ENCODE assay signal across 31 cellular contexts in the genomic region with DNA sequence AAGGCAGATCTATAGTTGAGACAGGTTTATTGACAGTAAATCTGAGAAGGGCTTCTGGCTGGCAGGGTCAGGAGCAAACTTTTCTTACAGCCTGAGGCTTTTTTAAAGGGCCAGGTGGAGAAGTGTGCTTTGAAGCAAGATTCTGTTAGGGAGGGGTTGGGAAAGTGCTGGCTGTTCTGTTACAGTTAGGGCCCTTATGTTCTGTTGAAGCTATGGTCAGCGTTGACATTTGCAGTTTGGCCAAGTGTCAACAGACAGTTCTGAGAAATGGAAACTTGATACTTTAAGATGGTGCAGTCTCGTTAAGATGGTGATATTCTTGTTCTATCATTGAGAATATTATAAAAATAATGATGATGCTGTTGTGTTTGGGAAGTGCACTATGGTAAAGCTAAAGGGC.
"Had no signal": no experiment of that assay in that cellular context is flagged by ENCODE, and none has a peak within 500 bp of the region (broad histone marks: within the 10 kb centered on the region; RNA-seq: fewer than 3 reads in every experiment).

No MANE protein-coding gene starts in this region.

- H3K4me1 ChIP-seq: adrenal gland, ascending aorta, breast epithelium, foreskin keratinocyte, heart left ventricle had no signal

- DNase-seq: activated CD4-positive, alpha-beta memory T cell treated with anti-CD3 and anti-CD28 coated beads for 36 hours; activated CD4-positive, alpha-beta T cell treated with anti-CD3 and anti-CD28 coated beads for 36 hours; activated CD4-positive, CD25-positive, alpha-beta regulatory T cell; activated CD4-positive, CD25-positive, alpha-beta regulatory T cell treated with anti-CD3 and anti-CD28 coated beads, Interleukin-2, amount 50 U/mL, for 72 hours; activated CD8-positive, alpha-beta memory T cell treated with anti-CD3 and anti-CD28 coated beads, Interleukin-2, amount 10 ng/mL, durations not matched to agents 7 days and 5 days; activated CD8-positive, alpha-beta memory T cell treated with anti-CD3 and anti-CD28 coated beads, Interleukin-2, amount 50 U/mL, for 4 hours; activated CD8-positive, alpha-beta T cell treated with anti-CD3 and anti-CD28 coated beads, Interleukin-2, amount 10 ng/mL, durations not matched to agents 7 days and 5 days; activated effector memory CD4-positive, alpha-beta T cell treated with anti-CD3 and anti-CD28 coated beads, Interleukin-2, amount 50 U/mL, for 16 hours; activated naive CD4-positive, alpha-beta T cell treated with anti-CD3 and anti-CD28 coated beads for 36 hours; activated naive CD8-positive, alpha-beta T cell treated with anti-CD3 and anti-CD28 coated beads for 36 hours; activated naive CD8-positive, alpha-beta T cell treated with anti-CD3 and anti-CD28 coated beads, Interleukin-2, amount 50 U/mL, for 24 hours; activated T-cell treated with anti-CD3 and anti-CD28 coated beads, Interleukin-2, amount 50 U/mL, for 1 hour; activated T-cell treated with anti-CD3 and anti-CD28 coated beads, Interleukin-2, amount 50 U/mL, for 48 hours; adrenal gland; central memory CD4-positive, alpha-beta T cell; cerebellar nuclear complex; dorsolateral prefrontal cortex; effector memory CD4-positive, alpha-beta T cell; endodermal cell; foreskin keratinocyte; gastrocnemius medialis; glutamatergic neuron; heart left ventricle; T-helper 1 cell; T-helper 17 cell; T1000 had no signal

- H3K4me3 ChIP-seq: adrenal gland, ascending aorta, breast epithelium, cardiac muscle cell, coronary artery, dorsolateral prefrontal cortex, gastrocnemius medialis, heart left ventricle had no signal

- H3K27ac ChIP-seq: adrenal gland, ascending aorta, breast epithelium, cardiac muscle cell, coronary artery, dorsolateral prefrontal cortex, foreskin keratinocyte, gastrocnemius medialis, heart left ventricle had no signal

- ATAC-seq: activated CD4-positive, alpha-beta T cell treated with anti-CD3 and anti-CD28 coated beads for 36 hours; activated CD8-positive, alpha-beta memory T cell treated with anti-CD3 and anti-CD28 coated beads, Interleukin-2, amount 10 ng/mL, durations not matched to agents 7 days and 5 days; activated CD8-positive, alpha-beta T cell treated with anti-CD3 and anti-CD28 coated beads, Interleukin-2, amount 10 ng/mL, durations not matched to agents 7 days and 5 days; activated naive CD8-positive, alpha-beta T cell treated with anti-CD3 and anti-CD28 coated beads, Interleukin-2, amount 50 U/mL, for 24 hours; esophagus mucosa; foreskin keratinocyte; gastrocnemius medialis; heart left ventricle; T-helper 17 cell had no signal

- H3K36me3 ChIP-seq: adrenal gland, ascending aorta, breast epithelium, cardiac muscle cell, gastrocnemius medialis, heart left ventricle had no signal

- H3K9me3 ChIP-seq: adrenal gland, ascending aorta, breast epithelium, gastrocnemius medialis, heart left ventricle had no signal

- H3K27me3 ChIP-seq: adrenal gland, ascending aorta, breast epithelium, cardiac muscle cell, gastrocnemius medialis, heart left ventricle had no signal
